In the genomic region with DNA sequence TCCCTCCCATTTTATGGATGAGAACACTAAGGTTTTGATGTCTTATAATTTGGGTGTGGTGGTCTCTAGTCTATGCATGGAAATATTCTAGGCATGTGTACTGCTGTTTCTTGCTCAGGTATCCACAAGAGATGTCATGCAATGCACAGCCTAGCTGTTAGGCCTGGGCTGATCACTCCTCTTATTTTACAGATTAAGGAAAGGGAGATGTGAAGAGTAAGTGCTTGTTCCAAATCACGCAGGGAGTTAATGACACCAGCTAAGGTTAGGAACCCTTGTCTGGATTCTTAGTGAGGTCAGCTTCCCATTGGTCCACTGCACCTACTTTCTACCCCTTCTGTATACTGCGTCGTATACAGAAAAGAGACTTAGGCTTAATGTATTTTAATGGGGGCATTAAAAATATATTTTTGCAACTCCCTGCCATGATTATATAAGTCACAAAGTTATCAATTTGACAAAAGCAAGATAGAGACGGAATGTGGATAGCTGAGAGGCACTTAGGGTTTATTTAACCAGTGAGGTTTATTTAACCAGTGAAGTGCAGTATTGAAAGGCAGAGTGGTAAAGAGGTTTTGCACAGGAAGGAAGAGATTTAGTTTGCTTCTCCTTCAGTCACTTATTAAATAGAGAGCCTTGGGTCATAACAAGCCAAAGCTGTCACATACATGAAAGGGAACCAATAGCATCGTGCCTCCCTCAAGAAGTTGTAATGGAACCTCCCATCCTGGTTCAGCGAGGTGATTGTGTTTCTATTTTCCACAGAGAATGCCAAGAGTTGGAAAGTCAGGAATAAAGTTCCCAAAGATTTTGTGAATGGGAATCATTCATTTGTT, we compare ENCODE assay signal across 1 cellular context.
TF ChIP-seq lines count a peak whose summit lies in the region.

No MANE protein-coding gene starts in this region.

TF ChIP-seq in HepG2, 621 proteins besides CTCF, POLR2A, EP300 and RAD21 (continued from another document and continues in another):
- TF ChIP-seq ARID5B (CRISPR knock-in tag; IDR thresholded peaks at IDR 0.05): peak; percentile 78
- TF ChIP-seq ZFP1 (CRISPR knock-in tag; IDR thresholded peaks at IDR 0.05): peak; percentile 40; the same call in 1 of the 2 replicates
- TF ChIP-seq FOXA3 (CRISPR knock-in tag; IDR thresholded peaks at IDR 0.05): peak; percentile 55; the same call in 1 of the 2 replicates
- TF ChIP-seq MIER2 (CRISPR knock-in tag; IDR thresholded peaks at IDR 0.05): peak; percentile 57; the same call in 1 of the 2 replicates
- peak; percentile 40 for TF ChIP-seq NFYB (CRISPR knock-in tag; IDR thresholded peaks at IDR 0.05)
- peak; percentile 29; the same call in 1 of the 2 replicates for TF ChIP-seq THAP11 (CRISPR knock-in tag; IDR thresholded peaks at IDR 0.05)
- TF ChIP-seq TRAFD1 (CRISPR knock-in tag; IDR thresholded peaks at IDR 0.05; ENCODE audit: borderline replicate concordance): no peak
- 0 out of 2 replicates have a peak, but pooled peaks have one; percentile 35 for TF ChIP-seq ZNF354B (CRISPR knock-in tag; IDR thresholded peaks at IDR 0.05)
- TF ChIP-seq, protein P1, sequence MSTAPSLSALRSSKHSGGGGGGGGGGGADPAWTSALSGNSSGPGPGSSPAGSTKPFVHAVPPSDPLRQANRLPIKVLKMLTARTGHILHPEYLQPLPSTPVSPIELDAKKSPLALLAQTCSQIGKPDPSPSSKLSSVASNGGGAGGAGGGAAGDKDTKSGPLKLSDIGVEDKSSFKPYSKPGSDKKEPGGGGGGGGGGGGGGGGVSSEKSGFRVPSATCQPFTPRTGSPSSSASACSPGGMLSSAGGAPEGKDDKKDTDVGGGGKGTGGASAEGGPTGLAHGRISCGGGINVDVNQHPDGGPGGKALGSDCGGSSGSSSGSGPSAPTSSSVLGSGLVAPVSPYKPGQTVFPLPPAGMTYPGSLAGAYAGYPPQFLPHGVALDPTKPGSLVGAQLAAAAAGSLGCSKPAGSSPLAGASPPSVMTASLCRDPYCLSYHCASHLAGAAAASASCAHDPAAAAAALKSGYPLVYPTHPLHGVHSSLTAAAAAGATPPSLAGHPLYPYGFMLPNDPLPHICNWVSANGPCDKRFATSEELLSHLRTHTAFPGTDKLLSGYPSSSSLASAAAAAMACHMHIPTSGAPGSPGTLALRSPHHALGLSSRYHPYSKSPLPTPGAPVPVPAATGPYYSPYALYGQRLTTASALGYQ (CRISPR knock-in tag; IDR thresholded peaks at IDR 0.05): 0 out of 2 replicates have a peak, but pooled peaks have one; percentile 48
- peak; percentile 74; the same call in 1 of the 2 replicates for TF ChIP-seq ZNF772 (CRISPR knock-in tag; IDR thresholded peaks at IDR 0.05)
- peak; percentile 3; the same call in 1 of the 2 replicates for TF ChIP-seq KLF6 (CRISPR knock-in tag; IDR thresholded peaks at IDR 0.05)
- peak; percentile 44; the same call in 1 of the 2 replicates for TF ChIP-seq POLR2AphosphoS5 (IDR thresholded peaks at IDR 0.05; ENCODE audit: low read depth, low read length)
- peak; percentile 74 for TF ChIP-seq NFYC (CRISPR knock-in tag; IDR thresholded peaks at IDR 0.05)
- TF ChIP-seq, protein P2, sequence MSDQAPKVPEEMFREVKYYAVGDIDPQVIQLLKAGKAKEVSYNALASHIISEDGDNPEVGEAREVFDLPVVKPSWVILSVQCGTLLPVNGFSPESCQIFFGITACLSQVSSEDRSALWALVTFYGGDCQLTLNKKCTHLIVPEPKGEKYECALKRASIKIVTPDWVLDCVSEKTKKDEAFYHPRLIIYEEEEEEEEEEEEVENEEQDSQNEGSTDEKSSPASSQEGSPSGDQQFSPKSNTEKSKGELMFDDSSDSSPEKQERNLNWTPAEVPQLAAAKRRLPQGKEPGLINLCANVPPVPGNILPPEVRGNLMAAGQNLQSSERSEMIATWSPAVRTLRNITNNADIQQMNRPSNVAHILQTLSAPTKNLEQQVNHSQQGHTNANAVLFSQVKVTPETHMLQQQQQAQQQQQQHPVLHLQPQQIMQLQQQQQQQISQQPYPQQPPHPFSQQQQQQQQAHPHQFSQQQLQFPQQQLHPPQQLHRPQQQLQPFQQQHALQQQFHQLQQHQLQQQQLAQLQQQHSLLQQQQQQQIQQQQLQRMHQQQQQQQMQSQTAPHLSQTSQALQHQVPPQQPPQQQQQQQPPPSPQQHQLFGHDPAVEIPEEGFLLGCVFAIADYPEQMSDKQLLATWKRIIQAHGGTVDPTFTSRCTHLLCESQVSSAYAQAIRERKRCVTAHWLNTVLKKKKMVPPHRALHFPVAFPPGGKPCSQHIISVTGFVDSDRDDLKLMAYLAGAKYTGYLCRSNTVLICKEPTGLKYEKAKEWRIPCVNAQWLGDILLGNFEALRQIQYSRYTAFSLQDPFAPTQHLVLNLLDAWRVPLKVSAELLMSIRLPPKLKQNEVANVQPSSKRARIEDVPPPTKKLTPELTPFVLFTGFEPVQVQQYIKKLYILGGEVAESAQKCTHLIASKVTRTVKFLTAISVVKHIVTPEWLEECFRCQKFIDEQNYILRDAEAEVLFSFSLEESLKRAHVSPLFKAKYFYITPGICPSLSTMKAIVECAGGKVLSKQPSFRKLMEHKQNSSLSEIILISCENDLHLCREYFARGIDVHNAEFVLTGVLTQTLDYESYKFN (CRISPR knock-in tag; conservative IDR thresholded peaks at IDR 0.05): peak; percentile 74
- TF ChIP-seq ZNF263 (CRISPR knock-in tag; IDR thresholded peaks at IDR 0.05): no peak
- TF ChIP-seq, protein P3, sequence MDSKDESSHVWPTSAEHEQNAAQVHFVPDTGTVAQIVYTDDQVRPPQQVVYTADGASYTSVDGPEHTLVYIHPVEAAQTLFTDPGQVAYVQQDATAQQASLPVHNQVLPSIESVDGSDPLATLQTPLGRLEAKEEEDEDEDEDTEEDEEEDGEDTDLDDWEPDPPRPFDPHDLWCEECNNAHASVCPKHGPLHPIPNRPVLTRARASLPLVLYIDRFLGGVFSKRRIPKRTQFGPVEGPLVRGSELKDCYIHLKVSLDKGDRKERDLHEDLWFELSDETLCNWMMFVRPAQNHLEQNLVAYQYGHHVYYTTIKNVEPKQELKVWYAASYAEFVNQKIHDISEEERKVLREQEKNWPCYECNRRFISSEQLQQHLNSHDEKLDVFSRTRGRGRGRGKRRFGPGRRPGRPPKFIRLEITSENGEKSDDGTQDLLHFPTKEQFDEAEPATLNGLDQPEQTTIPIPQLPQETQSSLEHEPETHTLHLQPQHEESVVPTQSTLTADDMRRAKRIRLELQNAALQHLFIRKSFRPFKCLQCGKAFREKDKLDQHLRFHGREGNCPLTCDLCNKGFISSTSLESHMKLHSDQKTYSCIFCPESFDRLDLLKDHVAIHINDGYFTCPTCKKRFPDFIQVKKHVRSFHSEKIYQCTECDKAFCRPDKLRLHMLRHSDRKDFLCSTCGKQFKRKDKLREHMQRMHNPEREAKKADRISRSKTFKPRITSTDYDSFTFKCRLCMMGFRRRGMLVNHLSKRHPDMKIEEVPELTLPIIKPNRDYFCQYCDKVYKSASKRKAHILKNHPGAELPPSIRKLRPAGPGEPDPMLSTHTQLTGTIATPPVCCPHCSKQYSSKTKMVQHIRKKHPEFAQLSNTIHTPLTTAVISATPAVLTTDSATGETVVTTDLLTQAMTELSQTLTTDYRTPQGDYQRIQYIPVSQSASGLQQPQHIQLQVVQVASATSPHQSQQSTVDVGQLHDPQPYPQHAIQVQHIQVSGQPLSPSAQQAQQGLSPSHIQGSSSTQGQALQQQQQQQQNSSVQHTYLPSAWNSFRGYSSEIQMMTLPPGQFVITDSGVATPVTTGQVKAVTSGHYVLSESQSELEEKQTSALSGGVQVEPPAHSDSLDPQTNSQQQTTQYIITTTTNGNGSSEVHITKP (CRISPR knock-in tag; IDR thresholded peaks at IDR 0.05; ENCODE audit: low read depth): peak; percentile 97
- no peak for TF ChIP-seq SIX4 (CRISPR knock-in tag; IDR thresholded peaks at IDR 0.05)
- no peak for TF ChIP-seq CREB1 (IDR thresholded peaks at IDR 0.05)
- TF ChIP-seq CREB1 (CRISPR knock-in tag; IDR thresholded peaks at IDR 0.05): peak; percentile 65
- peak; percentile 60; the same call in 1 of the 2 replicates for TF ChIP-seq ZNF609 (CRISPR knock-in tag; IDR thresholded peaks at IDR 0.05; ENCODE audit: borderline replicate concordance)
- TF ChIP-seq PBX3 (CRISPR knock-in tag; IDR thresholded peaks at IDR 0.05; ENCODE audit: borderline replicate concordance): 0 out of 2 replicates have a peak, but pooled peaks have one; percentile 35
- peak; percentile 61; the same call in 1 of the 2 replicates for TF ChIP-seq NR2F2 (IDR thresholded peaks at IDR 0.05; ENCODE audit: borderline replicate concordance, low read depth)
- no peak for TF ChIP-seq SOX6 (IDR thresholded peaks at IDR 0.05)
- peak; percentile 69; the same call in 1 of the 2 replicates for TF ChIP-seq SOX6 (CRISPR knock-in tag; IDR thresholded peaks at IDR 0.05)
- TF ChIP-seq JUNB (CRISPR knock-in tag; IDR thresholded peaks at IDR 0.05; ENCODE audit: borderline replicate concordance): no peak
